16 cellular contexts compared by ENCODE assay signal in the genomic region with DNA sequence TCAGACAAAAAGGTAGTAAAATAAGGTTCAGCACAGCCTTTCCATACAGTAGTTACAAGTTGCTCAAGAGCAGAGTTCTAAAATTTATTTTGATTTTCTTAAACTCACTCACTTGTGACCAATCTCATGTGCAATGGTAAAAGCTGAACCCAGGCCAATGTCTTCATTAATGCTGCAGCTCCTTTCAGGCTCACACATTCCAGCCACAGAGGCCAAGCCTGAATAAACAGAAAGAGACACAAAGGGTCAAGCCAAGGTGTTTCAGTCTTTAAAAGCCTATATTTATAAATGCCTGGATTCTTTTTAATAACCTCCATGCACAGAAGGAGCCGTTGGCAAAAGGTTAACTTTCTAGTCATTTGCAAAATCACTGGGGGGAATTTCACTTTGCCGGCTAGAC.
DNase-seq lines count a peak whose midpoint lies in the region; ATAC-seq and TF ChIP-seq lines count a peak whose summit lies in the region.
"Had no signal": no experiment of that assay in that cellular context is flagged by ENCODE, and none has a peak within 500 bp of the region (broad histone marks: within the 10 kb centered on the region; RNA-seq: fewer than 3 reads in every experiment).

No MANE protein-coding gene starts in this region.

- ATAC-seq in RWPE2 (ENCODE audit: low read depth) (peak; percentile 21; the same call in 1 of the 3 replicates), sciatic nerve (peak; percentile 22), Right ventricle myocardium superior (ENCODE audit: poor library complexity) (no peak), HG03108 (IDR thresholded peaks at IDR 0.05; ENCODE audit: unreplicated experiment) (no peak)

- H3K14ac ChIP-seq in H9 (ENCODE audit: insufficient read depth, low read length): no peak overlapping the region

- no peak overlapping the region for H3K9ac ChIP-seq in H9 (ENCODE audit: extremely low read depth, insufficient read length, low read length)

- no peak overlapping the region for H2BK120ac ChIP-seq in H9 (ENCODE audit: low read depth, low read length, poor library complexity, severe bottlenecking)

- H3K56ac ChIP-seq in H9 (ENCODE audit: insufficient read length, low read depth, low read length): no peak overlapping the region

- no peak overlapping the region for H3K23ac ChIP-seq in H9 (ENCODE audit: insufficient read length, low read depth, low read length)

- H3K9me3 Mint-ChIP-seq in H9: no peaks in the 10 kb centered on the region
- H3K9me3 Mint-ChIP-seq: activated CD4-positive, alpha-beta T cell treated with anti-CD3 and anti-CD28 coated beads, Interleukin-2, amount 10 ng/mL, durations not matched to agents 7 days and 5 days had no signal

- TF ChIP-seq CTCF in H9 (conservative IDR thresholded peaks at IDR 0.05) (no peak), RWPE2 (IDR thresholded peaks at IDR 0.05; ENCODE audit: poor library complexity, severe bottlenecking) (no peak), fibroblast of pulmonary artery (IDR thresholded peaks at IDR 0.05; ENCODE audit: low read length, missing control alignments) (no peak)

- H2BK15ac ChIP-seq in H9 (ENCODE audit: low read depth, low read length): no peak overlapping the region

- DNase-seq in H9 (no peak), RWPE2 (ENCODE audit: low spot score) (no peak), fibroblast of pulmonary artery (ENCODE audit: low read depth) (peak; percentile 22), sciatic nerve (ENCODE audit: low spot score) (no peak), Right ventricle myocardium superior (no peak)
- DNase-seq in effector memory CD4-positive, alpha-beta T cell: no peak
- DNase-seq: activated CD4-positive, alpha-beta T cell treated with anti-CD3 and anti-CD28 coated beads, Interleukin-2, amount 10 ng/mL, durations not matched to agents 7 days and 5 days; activated CD8-positive, alpha-beta memory T cell treated with anti-CD3 and anti-CD28 coated beads, Interleukin-2, amount 50 U/mL, for 4 hours; activated effector memory CD4-positive, alpha-beta T cell treated with anti-CD3 and anti-CD28 coated beads, Interleukin-2, amount 50 U/mL, for 16 hours; amygdala; Caco-2; NCI-H187 treated with DMSO at 0.1 percent for 48 hours; stimulated activated CD4-positive, alpha-beta T cell treated with anti-CD3 and anti-CD28 coated beads, Interleukin-4, amount 100 ng/mL, for 24 hours had no signal

- no peak overlapping the region for H2BK5ac ChIP-seq in H9 (ENCODE audit: insufficient read length, low read length)

- no peak overlapping the region for H3K4me3 ChIP-seq in RWPE2 (ENCODE audit: severe bottlenecking)
- H3K4me3 ChIP-seq in fibroblast of pulmonary artery (replicated peaks; ENCODE audit: low read depth, low read length): no peak overlapping the region
- H3K4me3 ChIP-seq in effector memory CD4-positive, alpha-beta T cell (ENCODE audit: insufficient read depth, low read depth, low read length, poor library complexity, severe bottlenecking): no peak overlapping the region
- H3K4me3 ChIP-seq: smooth muscle cell had no signal

- no peaks in the 10 kb centered on the region for H3K36me3 Mint-ChIP-seq in H9 (ENCODE audit: insufficient read depth in 1 of 3, low read depth in 3 of 3)

- peak overlapping the region; percentile 11 to 44 (median 34); a peak in 2 of 7 replicates for H3K27ac Mint-ChIP-seq in H9
- H3K27ac Mint-ChIP-seq: activated CD4-positive, alpha-beta T cell treated with anti-CD3 and anti-CD28 coated beads, Interleukin-2, amount 10 ng/mL, durations not matched to agents 7 days and 5 days; B cell had no signal

- H3K27me3 Mint-ChIP-seq in H9 (ENCODE audit: low read depth): no peaks in the 10 kb centered on the region
- H3K27me3 Mint-ChIP-seq: activated CD4-positive, alpha-beta T cell treated with anti-CD3 and anti-CD28 coated beads, Interleukin-2, amount 10 ng/mL, durations not matched to agents 7 days and 5 days; B cell had no signal

- H3K9me3 ChIP-seq in H9 (ENCODE audit: control insufficient read depth, low read depth, low read length) (no peaks in the 10 kb centered on the region), RWPE2 (ENCODE audit: severe bottlenecking) (no peaks in the 10 kb centered on the region)
- no peaks in the 10 kb centered on the region for H3K9me3 ChIP-seq in effector memory CD4-positive, alpha-beta T cell (ENCODE audit: control insufficient read depth, low read length)
- H3K9me3 ChIP-seq: Caco-2 had no signal

- no peaks in the 10 kb centered on the region for H4K20me1 ChIP-seq in H9 (ENCODE audit: control insufficient read depth, insufficient read depth, insufficient read length)

- H3T11ph ChIP-seq in H9 (ENCODE audit: low read length): no peak overlapping the region

- H3K79me2 ChIP-seq in H9 (ENCODE audit: insufficient read depth, low read length): no peaks in the 10 kb centered on the region

- H4K91ac ChIP-seq in H9 (ENCODE audit: insufficient read length, low read depth, low read length): no peak overlapping the region

- no peak overlapping the region for H3K4ac ChIP-seq in H9 (ENCODE audit: low read depth, low read length)

- H3K4me1 ChIP-seq in H9 (ENCODE audit: insufficient read depth, low read length): no peaks in the 10 kb centered on the region
- peaks cover 17% of the 10 kb centered on the region for H3K4me1 ChIP-seq in RWPE2 (ENCODE audit: insufficient read depth, poor library complexity, severe bottlenecking)
- H3K4me1 ChIP-seq in effector memory CD4-positive, alpha-beta T cell (ENCODE audit: control insufficient read depth, insufficient read depth, low read length, poor library complexity, severe bottlenecking): no peaks in the 10 kb centered on the region
- H3K4me1 ChIP-seq: Caco-2 had no signal

- no peaks in the 10 kb centered on the region for H3K79me1 ChIP-seq in H9 (ENCODE audit: insufficient read depth, low read depth, low read length, poor library complexity, severe bottlenecking)

- H4K5ac ChIP-seq in H9 (ENCODE audit: insufficient read length, low read depth, low read length): no peak overlapping the region

- WGBS in H9 (ENCODE audit: extremely low coverage, insufficient read length, low lambda C conversion rate): no CpG with 5 or more reads among the region's 2 CpGs

- no peak overlapping the region for H2BK20ac ChIP-seq in H9 (ENCODE audit: low read depth, low read length, poor library complexity, severe bottlenecking)

- no peak overlapping the region for H4K8ac ChIP-seq in H9 (replicated peaks; ENCODE audit: insufficient read length, low read depth, low read length)

- no peak overlapping the region for H3K27ac ChIP-seq in H9 (ENCODE audit: insufficient read length, low read depth, low read length)
- H3K27ac ChIP-seq in RWPE2 (ENCODE audit: poor library complexity, severe bottlenecking): no peak overlapping the region
- no peak overlapping the region for H3K27ac ChIP-seq in effector memory CD4-positive, alpha-beta T cell (ENCODE audit: insufficient read depth, low read length, poor library complexity, severe bottlenecking)

- H3K23me2 ChIP-seq in H9 (ENCODE audit: insufficient read length, low read depth, low read length, poor library complexity, severe bottlenecking): no peaks in the 10 kb centered on the region

- no peak overlapping the region for H3K4me2 ChIP-seq in H9 (ENCODE audit: insufficient read depth, insufficient read length, low read length)
- H3K4me2 ChIP-seq: smooth muscle cell had no signal

- peaks cover 15 to 24% of the 10 kb centered on the region in 2 experiments for H3K4me1 Mint-ChIP-seq in H9
- H3K4me1 Mint-ChIP-seq: activated CD4-positive, alpha-beta T cell treated with anti-CD3 and anti-CD28 coated beads, Interleukin-2, amount 10 ng/mL, durations not matched to agents 7 days and 5 days; B cell had no signal

- H3K4me3 Mint-ChIP-seq in H9: no peak overlapping the region
- H3K4me3 Mint-ChIP-seq: activated CD4-positive, alpha-beta T cell treated with anti-CD3 and anti-CD28 coated beads, Interleukin-2, amount 10 ng/mL, durations not matched to agents 7 days and 5 days; B cell had no signal

- intact Hi-C loops in sciatic nerve (cut with DNase I): no loop called here
- intact Hi-C loops in Right ventricle myocardium superior (cut with DNase I): no loop called here

- H3K27me3 ChIP-seq in H9 (ENCODE audit: insufficient read depth, low read length) (no peaks in the 10 kb centered on the region), RWPE2 (ENCODE audit: insufficient read depth, poor library complexity, severe bottlenecking) (no peaks in the 10 kb centered on the region)
- H3K27me3 ChIP-seq in effector memory CD4-positive, alpha-beta T cell (replicated peaks; ENCODE audit: control insufficient read depth, insufficient read depth, low read length, poor library complexity, severe bottlenecking): peaks cover 2% of the 10 kb centered on the region

- H2BK12ac ChIP-seq in H9 (ENCODE audit: insufficient read length, low read depth, low read length): no peak overlapping the region

- no peak overlapping the region for H2AFZ ChIP-seq in H9 (ENCODE audit: low read length)

- peaks cover 45% of the 10 kb centered on the region for H3K36me3 ChIP-seq in RWPE2 (ENCODE audit: low read depth)
- H3K36me3 ChIP-seq in effector memory CD4-positive, alpha-beta T cell (ENCODE audit: control insufficient read depth, insufficient read depth, low read length): no peaks in the 10 kb centered on the region

- H2AK5ac ChIP-seq in H9 (ENCODE audit: insufficient read length, low read length): no peak overlapping the region

- no peak overlapping the region for H3K18ac ChIP-seq in H9 (ENCODE audit: insufficient read length, low read depth, low read length)

Comparison
In these comparisons a context has a peak if more than half of its experiments do, and no peak if none do; other contexts are left out.
1. ATAC-seq: peak in RWPE2 (single experiment) and sciatic nerve (single experiment); none in Right ventricle myocardium superior (single experiment) and HG03108 (single experiment).